ENCODE assay signal across 8 cellular contexts in genomic region chr20:17431621-17432364, GRCh38.
DNase-seq lines count a peak whose midpoint lies in the region; ATAC-seq and TF ChIP-seq lines count a peak whose summit lies in the region.

No MANE protein-coding gene starts in this region.

- no peaks in the 10 kb centered on the region for H3K36me3 Mint-ChIP-seq in CD4-positive, CD25-positive, alpha-beta regulatory T cell
- no peaks in the 10 kb centered on the region for H3K36me3 Mint-ChIP-seq in activated CD8-positive, alpha-beta T cell treated with anti-CD3 and anti-CD28 coated beads for 36 hours (ENCODE audit: low read depth)
- no peaks in the 10 kb centered on the region for H3K36me3 Mint-ChIP-seq in naive B cell

- no peak overlapping the region for H3K27ac Mint-ChIP-seq in CD4-positive, CD25-positive, alpha-beta regulatory T cell
- H3K27ac Mint-ChIP-seq in activated CD8-positive, alpha-beta T cell treated with anti-CD3 and anti-CD28 coated beads for 36 hours = no peak overlapping the region
- no peak overlapping the region for H3K27ac Mint-ChIP-seq in naive B cell

- H3K9me3 Mint-ChIP-seq in CD4-positive, CD25-positive, alpha-beta regulatory T cell = peaks cover 0 to 2% (median 0%) of the 10 kb centered on the region in 7 donors
- no peaks in the 10 kb centered on the region for H3K9me3 Mint-ChIP-seq in activated CD8-positive, alpha-beta T cell treated with anti-CD3 and anti-CD28 coated beads for 36 hours
- no peaks in the 10 kb centered on the region for H3K9me3 Mint-ChIP-seq in naive B cell

- H3K9me3 ChIP-seq in CD4-positive, CD25-positive, alpha-beta regulatory T cell (ENCODE audit: control insufficient read depth in 2 of 2, low read length in 2 of 2) = no peaks in the 10 kb centered on the region
- H3K9me3 ChIP-seq in HEK293 (ENCODE audit: control insufficient read depth, insufficient read depth, low read depth, low read length) (no peaks in the 10 kb centered on the region), suprapubic skin (no peaks in the 10 kb centered on the region)

- H3K27me3 Mint-ChIP-seq in CD4-positive, CD25-positive, alpha-beta regulatory T cell = peaks cover 10% of the 10 kb centered on the region
- peaks cover 5% of the 10 kb centered on the region for H3K27me3 Mint-ChIP-seq in activated CD8-positive, alpha-beta T cell treated with anti-CD3 and anti-CD28 coated beads for 36 hours
- H3K27me3 Mint-ChIP-seq in naive B cell = peaks cover 13 to 34% (median 30%) of the 10 kb centered on the region in 3 donors

- no peak for TF ChIP-seq POLR2A in suprapubic skin (IDR thresholded peaks at IDR 0.05)

- no peaks in the 10 kb centered on the region for H3K27me3 ChIP-seq in CD4-positive, CD25-positive, alpha-beta regulatory T cell (ENCODE audit: control insufficient read depth, insufficient read depth, low read length)
- peaks cover 8% of the 10 kb centered on the region for H3K27me3 ChIP-seq in suprapubic skin

- TF ChIP-seq CTCF in HEK293 (tag by site-specific recombination; IDR thresholded peaks at IDR 0.05) (0 out of 2 replicates have a peak, but pooled peaks have one; percentile 15), epithelial cell of esophagus (IDR thresholded peaks at IDR 0.05; ENCODE audit: insufficient read depth, low read depth, low read length, missing control alignments) (peak; percentile 90), suprapubic skin (IDR thresholded peaks at IDR 0.05) (peak; percentile 11 to 74)
- TF ChIP-seq CTCF in activated CD8-positive, alpha-beta T cell treated with anti-CD3 and anti-CD28 coated beads for 36 hours (IDR thresholded peaks at IDR 0.05) = peak; percentile 97

- no peak overlapping the region for H3K4me3 ChIP-seq in CD4-positive, CD25-positive, alpha-beta regulatory T cell (ENCODE audit: low read depth, low read length)
- H3K4me3 ChIP-seq in HEK293 (ENCODE audit: low read depth, low read length) = no peak overlapping the region
- no peak overlapping the region for H3K4me3 ChIP-seq in epithelial cell of esophagus (ENCODE audit: low read length)
- no peak overlapping the region for H3K4me3 ChIP-seq in suprapubic skin

- WGBS in suprapubic skin = 30% methylated on average over 15 of the region's 17 CpGs

- CTCF ChIA-PET in HEK293 (lab: Yijun Ruan, JAX) = interaction anchor here (0.6 to 7.8 kb wide), 23 partner anchors 10 to 749 kb away, joined by 3 to 92 read pairs (median 3); no protein-coding TSS in a partner anchor
- CTCF ChIA-PET in activated CD8-positive, alpha-beta T cell treated with anti-CD3 and anti-CD28 coated beads for 36 hours (lab: Charles Lee) = interaction anchor here (0.7 to 5.7 kb wide), 15 partner anchors 11 to 633 kb away, joined by 3 to 71 read pairs (median 4); no protein-coding TSS in a partner anchor

- POLR2A ChIA-PET in HEK293 (lab: Yijun Ruan, JAX) = no interaction called here
- POLR2A ChIA-PET in activated CD8-positive, alpha-beta T cell treated with anti-CD3 and anti-CD28 coated beads for 36 hours (lab: Charles Lee) = no interaction called here

- H3K27ac ChIP-seq in CD4-positive, CD25-positive, alpha-beta regulatory T cell (ENCODE audit: insufficient read depth, low read length, poor library complexity, severe bottlenecking) = no peak overlapping the region
- H3K27ac ChIP-seq in HEK293 (ENCODE audit: extremely low read depth, low read depth, low read length) (no peak overlapping the region), suprapubic skin (no peak overlapping the region)

- H3K4me1 Mint-ChIP-seq in CD4-positive, CD25-positive, alpha-beta regulatory T cell = no peaks in the 10 kb centered on the region
- no peaks in the 10 kb centered on the region for H3K4me1 Mint-ChIP-seq in activated CD8-positive, alpha-beta T cell treated with anti-CD3 and anti-CD28 coated beads for 36 hours (ENCODE audit: low read depth)
- H3K4me1 Mint-ChIP-seq in naive B cell = no peaks in the 10 kb centered on the region

- intact Hi-C loops in activated CD8-positive, alpha-beta T cell treated with anti-CD3 and anti-CD28 coated beads for 36 hours (cut with micrococcal nuclease) = loop anchor here (2.0 kb wide), 1 partner anchor 627 kb away; no protein-coding TSS in a partner anchor

- ATAC-seq in CD4-positive, CD25-positive, alpha-beta regulatory T cell (ENCODE audit: low read depth in 2 of 2) = no peak
- no peak for ATAC-seq in activated CD8-positive, alpha-beta T cell treated with anti-CD3 and anti-CD28 coated beads for 36 hours
- ATAC-seq in naive B cell (ENCODE audit: low read depth in 2 of 2) (no peak), GM18870 (IDR thresholded peaks at IDR 0.05; ENCODE audit: unreplicated experiment) (no peak)

- DNase-seq in CD4-positive, CD25-positive, alpha-beta regulatory T cell = peak; percentile 7 to 41 (median 31)
- DNase-seq in NCI-H2227 treated with DMSO at 0.1 percent for 48 hours (lab: John Stamatoyannopoulos, UW) (peak; percentile 57), epithelial cell of esophagus (ENCODE audit: low read depth) (peak; percentile 54), naive B cell (peak; percentile 11), suprapubic skin (ENCODE audit: low spot score in 2 of 2) (no peak)
- peak; percentile 65 for DNase-seq in activated CD8-positive, alpha-beta T cell treated with anti-CD3 and anti-CD28 coated beads for 36 hours

- no peaks in the 10 kb centered on the region for H3K36me3 ChIP-seq in CD4-positive, CD25-positive, alpha-beta regulatory T cell (ENCODE audit: control insufficient read depth, insufficient read depth, low read length)
- no peaks in the 10 kb centered on the region for H3K36me3 ChIP-seq in HEK293 (ENCODE audit: control insufficient read depth in 2 of 2, insufficient read depth in 1 of 2, low read length in 2 of 2)
- no peaks in the 10 kb centered on the region for H3K36me3 ChIP-seq in suprapubic skin

- H3K4me3 Mint-ChIP-seq in CD4-positive, CD25-positive, alpha-beta regulatory T cell = no peak overlapping the region
- H3K4me3 Mint-ChIP-seq in activated CD8-positive, alpha-beta T cell treated with anti-CD3 and anti-CD28 coated beads for 36 hours = no peak overlapping the region
- H3K4me3 Mint-ChIP-seq in naive B cell = no peak overlapping the region

- no peak for TF ChIP-seq EP300 in suprapubic skin (IDR thresholded peaks at IDR 0.05)

- H3K4me1 ChIP-seq in CD4-positive, CD25-positive, alpha-beta regulatory T cell (ENCODE audit: control insufficient read depth, insufficient read depth, low read length, poor library complexity, severe bottlenecking) = no peaks in the 10 kb centered on the region
- H3K4me1 ChIP-seq in HEK293 (ENCODE audit: control insufficient read depth, insufficient read depth, low read length) (no peaks in the 10 kb centered on the region), suprapubic skin (no peaks in the 10 kb centered on the region)

TF ChIP-seq in HEK293, 187 proteins besides CTCF, POLR2A, EP300 and RAD21:
- no peak for TF ChIP-seq ZNF692 (tag by site-specific recombination; IDR thresholded peaks at IDR 0.05)
- no peak for TF ChIP-seq ZNF18 (tag by site-specific recombination; IDR thresholded peaks at IDR 0.05)
- TF ChIP-seq ZNF654 (tag by site-specific recombination; IDR thresholded peaks at IDR 0.05; ENCODE audit: low read depth) = peak; percentile 61

Comparison
In these comparisons a context has a peak if more than half of its experiments do, and no peak if none do; other contexts are left out.
1. DNase-seq: peak in CD4-positive, CD25-positive, alpha-beta regulatory T cell (3 of 3), NCI-H2227 treated with DMSO at 0.1 percent for 48 hours (single experiment), activated CD8-positive, alpha-beta T cell treated with anti-CD3 and anti-CD28 coated beads for 36 hours (single experiment), epithelial cell of esophagus (single experiment) and naive B cell (single experiment); none in suprapubic skin (0 of 2).
2. CTCF ChIP-seq: peak in every context shown above with its lines; median percentile 97 in activated CD8-positive, alpha-beta T cell treated with anti-CD3 and anti-CD28 coated beads for 36 hours; 90 in epithelial cell of esophagus; 42 in suprapubic skin; 15 in HEK293.